Comparison of ENCODE assay signal across 8 cellular contexts in genomic region chr17:5191541-5192417, GRCh38.
DNase-seq lines count a peak whose midpoint lies in the region; ATAC-seq lines count a peak whose summit lies in the region.

TSS of gene ZNF594 (minus strand) at chr17:5191868. CDS start at chr17:5184256, 7,612 bp downstream.

- DNase-seq in NCI-H1930 (lab: John Stamatoyannopoulos, UW): peak; percentile 92 to 98
- peak; percentile 95 for DNase-seq in T-helper 9 cell
- DNase-seq in astrocyte of the hippocampus (ENCODE audit: low read depth, low spot score): peak; percentile 99
- DNase-seq in hippocampal formation (lab: John Stamatoyannopoulos, UW): peak; percentile 91 to 92
- DNase-seq in retina: peak; percentile 97

- peak; percentile 94 for ATAC-seq in GM18502 (IDR thresholded peaks at IDR 0.05; ENCODE audit: poor library complexity, unreplicated experiment)
- ATAC-seq in HG02970 (IDR thresholded peaks at IDR 0.05; ENCODE audit: low FRiP score, unreplicated experiment): peak; percentile 99
- ATAC-seq in GM18870 (IDR thresholded peaks at IDR 0.05; ENCODE audit: unreplicated experiment): no peak
